Comparison of ENCODE assay signal across 8 cellular contexts in the genomic region with DNA sequence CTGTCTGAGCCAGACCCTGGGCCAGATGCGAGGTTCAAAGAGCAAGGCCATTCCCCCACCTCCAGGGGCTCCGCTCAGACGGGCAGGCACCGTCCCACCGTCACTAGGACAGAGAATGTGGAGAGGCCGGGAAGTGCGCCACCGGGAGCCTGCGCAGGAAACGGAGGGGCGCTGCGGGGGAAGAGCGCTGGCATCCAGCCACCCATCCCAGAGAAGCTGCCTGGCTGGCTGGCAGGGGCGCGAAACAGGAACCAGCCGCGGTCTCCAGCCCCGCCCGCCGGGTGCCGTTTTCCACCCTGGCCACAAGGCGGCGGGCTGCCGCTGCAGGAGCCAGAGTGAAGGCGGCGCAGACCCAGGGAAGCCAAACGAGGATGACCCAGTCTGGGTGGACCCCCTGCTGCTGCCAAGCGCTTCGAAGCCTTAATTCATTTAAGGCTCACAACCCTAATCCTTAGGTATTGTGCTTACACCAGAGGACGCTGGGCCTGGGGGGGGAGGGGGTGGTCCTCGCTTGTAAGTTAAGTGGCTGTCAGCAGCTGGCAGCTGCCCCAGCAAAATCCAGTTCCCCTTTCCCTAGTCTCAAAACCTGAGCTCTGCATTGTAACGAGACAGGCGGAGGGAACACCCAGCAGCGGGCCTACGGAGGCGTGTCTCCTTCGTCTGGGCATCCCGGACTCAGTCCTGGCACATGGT.
DNase-seq lines count a peak whose midpoint lies in the region; ATAC-seq and TF ChIP-seq lines count a peak whose summit lies in the region.
"Not testable (repeated sequence)": the region's sequence is repeated elsewhere in the genome, so short reads cannot be mapped to it uniquely, and the experiment has no call there.

No MANE protein-coding gene starts in this region.

- H3K4me1 Mint-ChIP-seq in activated naive CD4-positive, alpha-beta T cell treated with anti-CD3 and anti-CD28 coated beads, Interleukin-2, amount 10 ng/mL, durations not matched to agents 7 days and 5 days = peaks cover 32% of the 10 kb centered on the region
- H3K4me1 Mint-ChIP-seq in neural crest cell = peaks cover 11% of the 10 kb centered on the region
- peaks cover 27% of the 10 kb centered on the region for H3K4me1 Mint-ChIP-seq in stimulated activated naive CD8-positive, alpha-beta T cell treated with anti-CD3 and anti-CD28 coated beads, Interleukin-15, Interleukin-2, amounts not matched to agents 100 ng/mL and 50 ng/mL, for 24 hours (ENCODE audit: low read depth)

- not testable (repeated sequence) for H3K27ac Mint-ChIP-seq in activated naive CD4-positive, alpha-beta T cell treated with anti-CD3 and anti-CD28 coated beads, Interleukin-2, amount 10 ng/mL, durations not matched to agents 7 days and 5 days; neural crest cell (ENCODE audit: unreplicated experiment); stimulated activated naive CD8-positive, alpha-beta T cell treated with anti-CD3 and anti-CD28 coated beads, Interleukin-15, Interleukin-2, amounts not matched to agents 100 ng/mL and 50 ng/mL, for 24 hours

- peaks cover 43% of the 10 kb centered on the region for H3K27me3 Mint-ChIP-seq in activated naive CD4-positive, alpha-beta T cell treated with anti-CD3 and anti-CD28 coated beads, Interleukin-2, amount 10 ng/mL, durations not matched to agents 7 days and 5 days
- peaks cover 70% of the 10 kb centered on the region for H3K27me3 Mint-ChIP-seq in neural crest cell (ENCODE audit: low read depth)
- H3K27me3 Mint-ChIP-seq in stimulated activated naive CD8-positive, alpha-beta T cell treated with anti-CD3 and anti-CD28 coated beads, Interleukin-15, Interleukin-2, amounts not matched to agents 100 ng/mL and 50 ng/mL, for 24 hours = not testable (repeated sequence)

- CTCF ChIA-PET in activated naive CD4-positive, alpha-beta T cell treated with anti-CD3 and anti-CD28 coated beads, Interleukin-2, amount 10 ng/mL, durations not matched to agents 7 days and 5 days (lab: Charles Lee) = interaction anchor here (0.8 to 1.8 kb wide), 7 partner anchors 10 to 219 kb away, joined by 3 to 6 read pairs (median 5); no protein-coding TSS in a partner anchor

- peak; percentile 87 for TF ChIP-seq CTCF in HFF-Myc (IDR thresholded peaks at IDR 0.05; ENCODE audit: low read depth, low read length, missing control alignments)
- peak; percentile 96 for TF ChIP-seq CTCF in foreskin keratinocyte (conservative IDR thresholded peaks at IDR 0.05)
- TF ChIP-seq CTCF in neural crest cell (conservative IDR thresholded peaks at IDR 0.05) = peak; percentile 93

- DNase-seq in EL (peak; percentile 86), HFF-Myc (ENCODE audit: extremely low read depth, low read depth) (peak; percentile 32), NCI-H1105 (lab: John Stamatoyannopoulos, UW) (peak; percentile 78), foreskin keratinocyte (peak in 1 of 2 donors; percentile 50), neural crest cell (ENCODE audit: low read depth, low spot score) (peak; percentile 80)
- peak; percentile 80 for DNase-seq in activated naive CD4-positive, alpha-beta T cell treated with anti-CD3 and anti-CD28 coated beads, Interleukin-2, amount 10 ng/mL, durations not matched to agents 7 days and 5 days

- not testable (repeated sequence) for H3K4me1 ChIP-seq in foreskin keratinocyte

- H3K27me3 ChIP-seq in foreskin keratinocyte = peaks cover 21% of the 10 kb centered on the region

- H3K36me3 Mint-ChIP-seq in activated naive CD4-positive, alpha-beta T cell treated with anti-CD3 and anti-CD28 coated beads, Interleukin-2, amount 10 ng/mL, durations not matched to agents 7 days and 5 days; neural crest cell (ENCODE audit: low read depth); stimulated activated naive CD8-positive, alpha-beta T cell treated with anti-CD3 and anti-CD28 coated beads, Interleukin-15, Interleukin-2, amounts not matched to agents 100 ng/mL and 50 ng/mL, for 24 hours (ENCODE audit: low read depth): not testable (repeated sequence)

- H3K9me3 Mint-ChIP-seq in activated naive CD4-positive, alpha-beta T cell treated with anti-CD3 and anti-CD28 coated beads, Interleukin-2, amount 10 ng/mL, durations not matched to agents 7 days and 5 days; neural crest cell; stimulated activated naive CD8-positive, alpha-beta T cell treated with anti-CD3 and anti-CD28 coated beads, Interleukin-15, Interleukin-2, amounts not matched to agents 100 ng/mL and 50 ng/mL, for 24 hours: not testable (repeated sequence)

- not testable (repeated sequence) for H3K27ac ChIP-seq in foreskin keratinocyte

- not testable (repeated sequence) for H3K4me3 ChIP-seq in HFF-Myc (replicated peaks; ENCODE audit: low read depth, low read length)

- ATAC-seq in SK-N-SH treated with all-trans-retinoic acid at 6 μM for 48 hours (peak; percentile 86), foreskin keratinocyte (peak; percentile 49)

- H3K4me3 Mint-ChIP-seq in activated naive CD4-positive, alpha-beta T cell treated with anti-CD3 and anti-CD28 coated beads, Interleukin-2, amount 10 ng/mL, durations not matched to agents 7 days and 5 days = not testable (repeated sequence)
- peak overlapping the region; percentile 83 for H3K4me3 Mint-ChIP-seq in neural crest cell
- peak overlapping the region; percentile 45 for H3K4me3 Mint-ChIP-seq in stimulated activated naive CD8-positive, alpha-beta T cell treated with anti-CD3 and anti-CD28 coated beads, Interleukin-15, Interleukin-2, amounts not matched to agents 100 ng/mL and 50 ng/mL, for 24 hours

TF ChIP-seq in SK-N-SH treated with all-trans-retinoic acid at 6 μM for 48 hours, 23 proteins besides CTCF, POLR2A, EP300 and RAD21:
- TF ChIP-seq ZFP3 (CRISPR knock-in tag; IDR thresholded peaks at IDR 0.05) (0 out of 2 replicates have a peak, but pooled peaks have one; percentile 45), TCF4 (CRISPR knock-in tag; IDR thresholded peaks at IDR 0.05; ENCODE audit: borderline replicate concordance) (peak; percentile 31; the same call in 1 of the 2 replicates), ZNF8 (CRISPR knock-in tag; IDR thresholded peaks at IDR 0.05) (0 out of 2 replicates have a peak, but pooled peaks have one; percentile 41), ZNF70 (CRISPR knock-in tag; IDR thresholded peaks at IDR 0.05) (peak; percentile 42; the same call in 1 of the 2 replicates), GLIS3 (CRISPR knock-in tag; IDR thresholded peaks at IDR 0.05) (peak; percentile 5; the same call in 1 of the 2 replicates)
